17 cellular contexts compared by ENCODE assay signal in the genomic region with DNA sequence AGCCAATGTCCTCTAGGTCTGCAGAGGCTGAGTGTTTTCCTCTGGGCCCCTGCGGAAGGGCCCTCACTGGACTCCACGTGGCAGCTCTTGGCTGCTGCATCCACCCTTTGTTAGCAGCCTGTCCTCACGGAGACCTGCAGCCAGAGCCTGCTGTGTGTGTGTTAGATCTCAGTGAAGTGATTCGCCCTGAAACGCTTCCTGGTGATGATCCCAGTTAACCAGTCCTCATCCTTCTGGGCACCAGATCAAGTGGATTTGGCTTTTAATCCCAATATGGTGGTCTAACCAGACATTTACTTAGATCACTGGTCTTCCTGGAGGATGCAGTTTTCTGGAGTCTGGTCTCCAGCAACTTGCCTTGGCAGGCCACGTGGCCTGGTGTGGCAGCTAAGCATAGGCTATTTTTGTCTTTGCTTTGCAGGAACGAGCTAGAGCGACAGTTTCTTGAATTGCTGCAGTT. TPM values are rescaled to one million over a fixed set of nuclear protein-coding genes. Genes with fewer than 3 reads are reported as not detected.
A peak's percentile ranks its signal among the peaks of the same experiment; 100 is the strongest.
DNase-seq lines count a peak whose midpoint lies in the region; FAIRE-seq and TF ChIP-seq lines count a peak whose summit lies in the region.
"Had no signal": no experiment of that assay in that cellular context is flagged by ENCODE, and none has a peak within 500 bp of the region (broad histone marks: within the 10 kb centered on the region; RNA-seq: fewer than 3 reads in every experiment).

No MANE protein-coding gene starts in this region.

- H3K27me3 ChIP-seq in H7 (ENCODE audit: control insufficient read depth, insufficient read depth, low read length), result no peaks in the 10 kb centered on the region
- H3K27me3 ChIP-seq in astrocyte (ENCODE audit: insufficient read depth, low read length), result no peaks in the 10 kb centered on the region
- no peaks in the 10 kb centered on the region for H3K27me3 ChIP-seq in cardiac muscle cell
- H3K27me3 ChIP-seq: stomach had no signal

- H3K4me1 ChIP-seq in astrocyte (ENCODE audit: insufficient read depth, low read length) (peaks cover 28% of the 10 kb centered on the region), cardiac muscle cell (ENCODE audit: low read depth) (peaks cover 16% of the 10 kb centered on the region)

- H4K20me1 ChIP-seq in astrocyte (ENCODE audit: insufficient read depth, low read length), result no peaks in the 10 kb centered on the region

- H3K36me3 ChIP-seq in H7 (replicated peaks; ENCODE audit: control insufficient read depth, insufficient read depth, low read length), result no peaks in the 10 kb centered on the region; the same call in 1 of the 2 replicates
- no peaks in the 10 kb centered on the region for H3K36me3 ChIP-seq in astrocyte (ENCODE audit: insufficient read depth, low read length)
- peaks cover 4% of the 10 kb centered on the region for H3K36me3 ChIP-seq in cardiac muscle cell

- H3K4me3 ChIP-seq in H7 (ENCODE audit: insufficient read depth, low read depth, low read length) (no peak overlapping the region), astrocyte (ENCODE audit: insufficient read depth, low read depth, low read length) (no peak overlapping the region), cardiac muscle cell (no peak overlapping the region)
- H3K4me3 ChIP-seq: stomach had no signal

- H3K9me3 Mint-ChIP-seq in astrocyte (ENCODE audit: unreplicated experiment), result no peaks in the 10 kb centered on the region
- no peaks in the 10 kb centered on the region for H3K9me3 Mint-ChIP-seq in MCF 10A (ENCODE audit: unreplicated experiment)

- intact Hi-C loops in posterior cingulate gyrus (cut with DNase I) (loop anchor here (5.0 kb wide), 1 partner anchor 103 kb away; no protein-coding TSS in a partner anchor), MCF 10A (cut with micrococcal nuclease) (loop anchor here (10.0 kb wide), 1 partner anchor 441 kb away; a partner anchor contains a TSS)

- no peak overlapping the region for H3K27ac ChIP-seq in astrocyte (ENCODE audit: low read depth, low read length)
- H3K27ac ChIP-seq in cardiac muscle cell, result peak overlapping the region; percentile 56

- CTCF ChIA-PET in MCF 10A (lab: Yijun Ruan, JAX), result interaction anchor here (1.2 kb wide), 1 partner anchor 10 kb away, joined by 3 read pairs; no protein-coding TSS in a partner anchor

- H3K4me1 Mint-ChIP-seq in astrocyte (ENCODE audit: low read depth, unreplicated experiment), result peaks cover 16% of the 10 kb centered on the region
- no peaks in the 10 kb centered on the region for H3K4me1 Mint-ChIP-seq in MCF 10A (ENCODE audit: insufficient read depth, unreplicated experiment)

- peaks cover 8% of the 10 kb centered on the region for H3K36me3 Mint-ChIP-seq in astrocyte (ENCODE audit: low read depth, unreplicated experiment)
- H3K36me3 Mint-ChIP-seq in MCF 10A (ENCODE audit: insufficient read depth, unreplicated experiment), result peaks cover 46% of the 10 kb centered on the region

- DNase-seq in H7, result peak; percentile 34
- DNase-seq in astrocyte (ENCODE audit: low read depth), result peak; percentile 60
- peak; percentile 20 to 43 for DNase-seq in cardiac muscle cell (ENCODE audit: low read depth in 1 of 2, low spot score in 1 of 2)
- DNase-seq in posterior cingulate gyrus, result peak in 8 of 10 donors; percentile 29 to 95 (median 70)
- DNase-seq in GF-D8 (lab: John Stamatoyannopoulos, UW), result no peak
- no peak for DNase-seq in NCI-H2196 treated with DMSO at 0.1 percent for 48 hours (lab: John Stamatoyannopoulos, UW; ENCODE audit: unreplicated experiment)
- DNase-seq in germinal center (ENCODE audit: low spot score), result no peak
- no peak for DNase-seq in MCF 10A (ENCODE audit: unreplicated experiment)
- DNase-seq: activated CD8-positive, alpha-beta memory T cell treated with anti-CD3 and anti-CD28 coated beads, Interleukin-2, amount 10 ng/mL, durations not matched to agents 7 days and 5 days; activated naive CD4-positive, alpha-beta T cell treated with Interleukin-2 at 50 U/mL for 16 hours; CD4-positive, alpha-beta memory T cell; Karpas-422; NCI-H1694 treated with DMSO at 0.1 percent for 48 hours; NCI-H82; stomach had no signal

- H3K27ac Mint-ChIP-seq in astrocyte (ENCODE audit: unreplicated experiment) (no peak overlapping the region), MCF 10A (ENCODE audit: low read depth, unreplicated experiment) (no peak overlapping the region)

- BruUV-seq in MCF 10A (replicated peaks; lab: Mats Ljungman, UMichigan), result no TSS peak

- H2AFZ ChIP-seq in astrocyte (ENCODE audit: low read depth, low read length), result no peak overlapping the region

- H3K9me3 ChIP-seq in astrocyte (ENCODE audit: insufficient read depth, low read depth, low read length), result no peaks in the 10 kb centered on the region
- no peaks in the 10 kb centered on the region for H3K9me3 ChIP-seq in cardiac muscle cell (ENCODE audit: low read depth)
- H3K9me3 ChIP-seq: stomach had no signal

- peak; percentile 37 for FAIRE-seq in astrocyte (lab: Jason Lieb, UNC)
- FAIRE-seq: G401.6, GM18507 had no signal

- H3K27me3 Mint-ChIP-seq in astrocyte (ENCODE audit: low read depth, unreplicated experiment), result no peaks in the 10 kb centered on the region
- H3K27me3 Mint-ChIP-seq in MCF 10A (ENCODE audit: insufficient read depth, unreplicated experiment), result no peaks in the 10 kb centered on the region
- H3K27me3 Mint-ChIP-seq: activated CD8-positive, alpha-beta memory T cell treated with anti-CD3 and anti-CD28 coated beads, Interleukin-2, amount 10 ng/mL, durations not matched to agents 7 days and 5 days; CD4-positive, alpha-beta memory T cell had no signal

- no peak overlapping the region for H3K9ac ChIP-seq in astrocyte (ENCODE audit: low read length)

- H3K4me3 Mint-ChIP-seq in astrocyte (ENCODE audit: unreplicated experiment), result no peak overlapping the region
- H3K4me3 Mint-ChIP-seq in MCF 10A (ENCODE audit: unreplicated experiment), result no peak overlapping the region
- H3K4me3 Mint-ChIP-seq: activated CD8-positive, alpha-beta memory T cell treated with anti-CD3 and anti-CD28 coated beads, Interleukin-2, amount 10 ng/mL, durations not matched to agents 7 days and 5 days; CD4-positive, alpha-beta memory T cell had no signal

- no peak overlapping the region for H3K4me2 ChIP-seq in astrocyte (ENCODE audit: low read length)

- TF ChIP-seq CTCF in astrocyte (IDR thresholded peaks at IDR 0.05; ENCODE audit: insufficient read depth, low read depth, low read length) (no peak), cardiac muscle cell (IDR thresholded peaks at IDR 0.05; ENCODE audit: low read depth, low read length) (no peak), MCF 10A (IDR thresholded peaks at IDR 0.05; ENCODE audit: unreplicated experiment) (no peak)

- peaks cover 4% of the 10 kb centered on the region for H3K79me2 ChIP-seq in astrocyte (ENCODE audit: insufficient read depth, low read length)

- POLR2A ChIA-PET in MCF 10A (lab: Yijun Ruan, JAX), result no interaction called here

RNA-seq across cellular contexts. Expression of a gene that starts 39.5 kb away (rescaled TPM):
- not detected in 2 replicates for total RNA-seq in H7 (2014; rRNA removed; shearing (Covaris generic))
- total RNA-seq in astrocyte, result not detected in 2 replicates
- total RNA-seq in cardiac muscle cell, result 0.24 TPM in 1 of 2 replicates, not detected in the other
- not detected in 2 replicates for polyA plus RNA-seq in cardiac muscle cell
- total RNA-seq in MCF 10A (2022), result not detected in 2 replicates
- total RNA-seq: activated CD8-positive, alpha-beta memory T cell treated with anti-CD3 and anti-CD28 coated beads, Interleukin-2, amount 10 ng/mL, durations not matched to agents 7 days and 5 days; stomach had no signal
- polyA plus RNA-seq: CD4-positive, alpha-beta memory T cell; stomach had no signal

Comparison
In these comparisons a context has a peak if more than half of its experiments do, and no peak if none do; other contexts are left out.
1. DNase-seq: peak in H7 (single experiment), astrocyte (single experiment), cardiac muscle cell (2 of 2) and posterior cingulate gyrus (8 of 10); none in GF-D8 (single experiment), NCI-H2196 treated with DMSO at 0.1 percent for 48 hours (single experiment), germinal center (single experiment) and MCF 10A (single experiment).